In genomic region chr3:66220066-66220465, GRCh38 we compare ENCODE assay signal across 8 cellular contexts. TPM values are rescaled to one million over a fixed set of nuclear protein-coding genes. Genes with fewer than 3 reads are reported as not detected.
A peak's percentile ranks its signal among the peaks of the same experiment; 100 is the strongest.
DNase-seq lines count a peak whose midpoint lies in the region; ATAC-seq, FAIRE-seq and TF ChIP-seq lines count a peak whose summit lies in the region.

No MANE protein-coding gene starts in this region.

- H3K27ac Mint-ChIP-seq in CD4-positive, alpha-beta memory T cell = peak overlapping the region; percentile 16 to 80 (median 73)

- no peak for ATAC-seq in GM21526 (IDR thresholded peaks at IDR 0.05; ENCODE audit: low FRiP score, unreplicated experiment)

- WGBS in ectodermal cell, 2 experiments = 44 to 64% methylated on average over 3 to 5 of the region's 5 CpGs

- POLR2A ChIA-PET in CD4-positive, alpha-beta memory T cell (lab: Charles Lee; ENCODE audit: partially characterized antibody) = interaction anchor here (0.6 to 1.8 kb wide), 5 partner anchors 11 to 778 kb away, joined by 3 to 8 read pairs (median 5); partner anchors contain the start of gene KBTBD8

- H3K9ac ChIP-seq in MM.1S (ENCODE audit: low read length) = no peak overlapping the region; the same call in 1 of the 2 replicates

- H3K36me3 ChIP-seq in CD4-positive, alpha-beta memory T cell (ENCODE audit: insufficient read depth, low read length) = no peaks in the 10 kb centered on the region
- H3K36me3 ChIP-seq in MM.1S (replicated peaks; ENCODE audit: insufficient read depth, low read length) = no peaks in the 10 kb centered on the region
- H3K36me3 ChIP-seq in ectodermal cell (ENCODE audit: control insufficient read depth, insufficient read depth, low read length) = no peaks in the 10 kb centered on the region
- no peaks in the 10 kb centered on the region for H3K36me3 ChIP-seq in neuron (ENCODE audit: insufficient read depth, low read length)

- no peaks in the 10 kb centered on the region for H3K9me3 ChIP-seq in CD4-positive, alpha-beta memory T cell (ENCODE audit: control insufficient read depth in 1 of 2, low read length in 2 of 2)
- no peaks in the 10 kb centered on the region for H3K9me3 ChIP-seq in MM.1S (replicated peaks; ENCODE audit: insufficient read depth, low read length)
- no peaks in the 10 kb centered on the region for H3K9me3 ChIP-seq in ectodermal cell (ENCODE audit: control insufficient read depth, low read length)
- H3K9me3 ChIP-seq in neuron (ENCODE audit: low read length) = no peaks in the 10 kb centered on the region

- H3K9me2 ChIP-seq in MM.1S (replicated peaks; ENCODE audit: insufficient read depth, low read length) = no peaks in the 10 kb centered on the region

- H3K4me1 ChIP-seq in CD4-positive, alpha-beta memory T cell (ENCODE audit: insufficient read depth, low read length) = peaks cover 15% of the 10 kb centered on the region
- H3K4me1 ChIP-seq in MM.1S (ENCODE audit: low read length) = 0 out of 2 replicates have a peak, but pooled peaks cover 6% of the 10 kb centered on the region
- H3K4me1 ChIP-seq in ectodermal cell (ENCODE audit: control insufficient read depth, insufficient read depth, low read length) = no peaks in the 10 kb centered on the region
- peaks cover 11% of the 10 kb centered on the region for H3K4me1 ChIP-seq in neuron (ENCODE audit: insufficient read depth, low read length)

- no peaks in the 10 kb centered on the region for H3K27me3 ChIP-seq in CD4-positive, alpha-beta memory T cell (ENCODE audit: insufficient read depth, low read length)
- H3K27me3 ChIP-seq in MM.1S (replicated peaks; ENCODE audit: insufficient read depth, low read length) = no peaks in the 10 kb centered on the region
- H3K27me3 ChIP-seq in ectodermal cell (ENCODE audit: control insufficient read depth, insufficient read depth, low read length, poor library complexity, severe bottlenecking) = no peaks in the 10 kb centered on the region
- no peaks in the 10 kb centered on the region for H3K27me3 ChIP-seq in neuron (ENCODE audit: insufficient read depth, low read length)

- peaks cover 11% of the 10 kb centered on the region; the same call in 1 of the 2 replicates for H3K79me2 ChIP-seq in MM.1S (ENCODE audit: low read length)

- H3K27ac ChIP-seq in CD4-positive, alpha-beta memory T cell (ENCODE audit: low read depth, low read length) = peak overlapping the region; percentile 73
- H3K27ac ChIP-seq in MM.1S (ENCODE audit: low read length) = no peak overlapping the region
- H3K27ac ChIP-seq in ectodermal cell (ENCODE audit: insufficient read depth, low read depth, low read length, poor library complexity, severe bottlenecking) = no peak overlapping the region

- H2AFZ ChIP-seq in MM.1S (ENCODE audit: low read length) (peak overlapping the region; percentile 50), neuron (ENCODE audit: low read depth, low read length) (no peak overlapping the region)

- no peaks in the 10 kb centered on the region for H4K20me1 ChIP-seq in MM.1S (ENCODE audit: insufficient read depth, low read length)

- no peak for FAIRE-seq in frontal cortex (lab: Jason Lieb, UNC)

- H3K4me3 Mint-ChIP-seq in CD4-positive, alpha-beta memory T cell = peak overlapping the region; percentile 37 to 99 (median 90)

- H3K4me2 ChIP-seq in MM.1S (ENCODE audit: low read depth, low read length) = peak overlapping the region; percentile 79

- peaks cover 13 to 23% of the 10 kb centered on the region in 2 donors for H3K36me3 Mint-ChIP-seq in CD4-positive, alpha-beta memory T cell

- H3K4me1 Mint-ChIP-seq in CD4-positive, alpha-beta memory T cell = peaks cover 16 to 40% (median 29%) of the 10 kb centered on the region in 4 donors

- peak overlapping the region in 1 of 2 donors; percentile 82 for H3K4me3 ChIP-seq in CD4-positive, alpha-beta memory T cell (ENCODE audit: low read length in 2 of 2)
- peak overlapping the region; percentile 83 for H3K4me3 ChIP-seq in MM.1S (ENCODE audit: low read length)
- H3K4me3 ChIP-seq in ectodermal cell (ENCODE audit: insufficient read depth, low read depth, low read length) = peak overlapping the region; percentile 74
- peak overlapping the region; percentile 79 for H3K4me3 ChIP-seq in neuron (ENCODE audit: low read length)

- H3K27me3 Mint-ChIP-seq in CD4-positive, alpha-beta memory T cell = no peaks in the 10 kb centered on the region

- intact Hi-C loops in CD4-positive, alpha-beta memory T cell (cut with micrococcal nuclease) = loop anchor here (1.0 to 2.0 kb wide), 4 partner anchors 174 to 863 kb away; partner anchors contain the start of genes KBTBD8 and LRIG1

- CTCF ChIA-PET in CD4-positive, alpha-beta memory T cell (lab: Charles Lee; ENCODE audit: partially characterized antibody) = interaction anchor here (1.2 kb wide), 1 partner anchor 35 kb away, joined by 3 read pairs; no protein-coding TSS in a partner anchor

- no peak for DNase-seq in CD4-positive, alpha-beta memory T cell
- DNase-seq in MM.1S = no peak
- DNase-seq in cortex of kidney (lab: John Stamatoyannopoulos, UW) = no peak
- no peak for DNase-seq in frontal cortex (ENCODE audit: low spot score in 2 of 2)
- no peak for DNase-seq in activated gamma-delta T cell (lab: John Stamatoyannopoulos, UW)

- H3F3A ChIP-seq in MM.1S (ENCODE audit: insufficient read depth, low read length) = peaks cover 8% of the 10 kb centered on the region; the same call in 1 of the 2 replicates

- peaks cover 0 to 1% (median 0%) of the 10 kb centered on the region in 8 donors for H3K9me3 Mint-ChIP-seq in CD4-positive, alpha-beta memory T cell

- no peak for TF ChIP-seq CTCF in MM.1S (IDR thresholded peaks at IDR 0.05; ENCODE audit: low read length)

RNA-seq across cellular contexts. Expression of gene SLC25A26, which starts 0.7 kb away (rescaled TPM):
- 10 to 100 TPM; 18.9 to 21.1 TPM for total RNA-seq in CD4-positive, alpha-beta memory T cell
- 10 to 100 TPM; 37.0 to 58.1 TPM for polyA plus RNA-seq in CD4-positive, alpha-beta memory T cell
- polyA plus RNA-seq in ectodermal cell (2013, experiment 1 of 4) = 26.3 TPM
- polyA plus RNA-seq in ectodermal cell (2013, experiment 2 of 4) = 25.1 TPM
- 20.8 TPM for polyA plus RNA-seq in ectodermal cell (2013, experiment 3 of 4)
- 23.7 TPM for polyA plus RNA-seq in ectodermal cell (2013, experiment 4 of 4)
- 22.0 TPM for total RNA-seq in frontal cortex
